Comparison of ENCODE assay signal across 7 cellular contexts in genomic region chr7:102794567-102794966, GRCh38. TPM values are rescaled to one million over a fixed set of nuclear protein-coding genes. Genes with fewer than 3 reads are reported as not detected.
A peak's percentile ranks its signal among the peaks of the same experiment; 100 is the strongest.
DNase-seq lines count a peak whose midpoint lies in the region; ATAC-seq, FAIRE-seq and TF ChIP-seq lines count a peak whose summit lies in the region.
"Not testable (repeated sequence)": the region's sequence is repeated elsewhere in the genome, so short reads cannot be mapped to it uniquely, and the experiment has no call there.

No MANE protein-coding gene starts in this region.

- not testable (repeated sequence) for TF ChIP-seq CTCF in IMR-90 (conservative IDR thresholded peaks at IDR 0.05; ENCODE audit: low read depth, low read length); MCF 10A (IDR thresholded peaks at IDR 0.05; ENCODE audit: unreplicated experiment); epithelial cell of esophagus (IDR thresholded peaks at IDR 0.05; ENCODE audit: insufficient read depth, low read depth, low read length, missing control alignments); foreskin keratinocyte (conservative IDR thresholded peaks at IDR 0.05); nephron (IDR thresholded peaks at IDR 0.05; ENCODE audit: unreplicated experiment in 3 of 3)

- H4K91ac ChIP-seq in IMR-90 (ENCODE audit: insufficient read depth, low read depth, low read length) = not testable (repeated sequence)

- not testable (repeated sequence) for H3K4me1 Mint-ChIP-seq in MCF 10A (ENCODE audit: insufficient read depth, unreplicated experiment)
- H3K4me1 Mint-ChIP-seq in nephron = peaks cover 11% of the 10 kb centered on the region

- not testable (repeated sequence) for TF ChIP-seq POLR2A in IMR-90 (IDR thresholded peaks at IDR 0.05; ENCODE audit: low read depth, low read length)

- H3K56ac ChIP-seq in IMR-90 (ENCODE audit: extremely low read depth, insufficient read depth, low read length) = not testable (repeated sequence)

- H4K20me1 ChIP-seq in IMR-90 (ENCODE audit: insufficient read depth, low read length) = not testable (repeated sequence)

- H3K27ac ChIP-seq in IMR-90 (ENCODE audit: insufficient read depth, low read length); foreskin keratinocyte: not testable (repeated sequence)

- H4K5ac ChIP-seq in IMR-90 (ENCODE audit: low read depth, low read length) = not testable (repeated sequence)

- not testable (repeated sequence) for H3K4me3 Mint-ChIP-seq in MCF 10A (ENCODE audit: unreplicated experiment); nephron

- not testable (repeated sequence) for H2BK15ac ChIP-seq in IMR-90 (ENCODE audit: low read depth, low read length)

- intact Hi-C loops in IMR-90 (cut with micrococcal nuclease); MCF 10A (cut with micrococcal nuclease): not testable (repeated sequence)

- not testable (repeated sequence) for H3K14ac ChIP-seq in IMR-90 (replicated peaks; ENCODE audit: low read depth, low read length)

- not testable (repeated sequence) for H3K4me1 ChIP-seq in IMR-90 (ENCODE audit: control insufficient read depth, insufficient read depth, low read length); foreskin keratinocyte

- H3K27me3 ChIP-seq in IMR-90 (ENCODE audit: control insufficient read depth, insufficient read depth, low read length); foreskin keratinocyte: not testable (repeated sequence)

- H3K23ac ChIP-seq in IMR-90 (ENCODE audit: low read depth, low read length) = not testable (repeated sequence)

- not testable (repeated sequence) for H3K36me3 Mint-ChIP-seq in MCF 10A (ENCODE audit: insufficient read depth, unreplicated experiment)
- H3K36me3 Mint-ChIP-seq in nephron (ENCODE audit: low read depth) = peaks cover 38% of the 10 kb centered on the region

- not testable (repeated sequence) for H3K36me3 ChIP-seq in IMR-90 (ENCODE audit: control insufficient read depth, insufficient read depth, low read length)

- not testable (repeated sequence) for H3K27me3 Mint-ChIP-seq in MCF 10A (ENCODE audit: insufficient read depth, unreplicated experiment); nephron (ENCODE audit: low read depth)

- not testable (repeated sequence) for DNase-seq in GM19239 (ENCODE audit: insufficient read length, low spot score); foreskin keratinocyte
- DNase-seq in IMR-90 (peak; percentile 60), MCF 10A (ENCODE audit: unreplicated experiment) (peak; percentile 15), epithelial cell of esophagus (ENCODE audit: low read depth) (peak; percentile 39)

- not testable (repeated sequence) for H3K9ac ChIP-seq in IMR-90 (ENCODE audit: low read depth, low read length)

- in situ Hi-C loops in IMR-90 (cut with MboI; ENCODE audit: low sequenced_read_pairs) = not testable (repeated sequence)

- ATAC-seq in IMR-90 (ENCODE audit: low read depth) = peak; percentile 42
- peak; percentile 55 for ATAC-seq in SK-N-SH treated with all-trans-retinoic acid at 6 μM for 48 hours
- ATAC-seq in foreskin keratinocyte = peak; percentile 49

- H3K9me1 ChIP-seq in IMR-90 (ENCODE audit: insufficient read depth, low read length) = not testable (repeated sequence)

- H2AK9ac ChIP-seq in IMR-90 (replicated peaks; ENCODE audit: low read depth, low read length, poor library complexity) = not testable (repeated sequence)

- H2AFZ ChIP-seq in IMR-90 (replicated peaks; ENCODE audit: low read length, poor library complexity) = not testable (repeated sequence)

- not testable (repeated sequence) for H2AK5ac ChIP-seq in IMR-90 (ENCODE audit: low read depth, low read length)

- POLR2A ChIA-PET in IMR-90 (lab: Charles Lee; ENCODE audit: unreplicated experiment); MCF 10A (lab: Yijun Ruan, JAX): not testable (repeated sequence)

- no CpG with 5 or more reads among the region's 1 CpG for WGBS in IMR-90 (ENCODE audit: extremely low coverage in 2 of 2, insufficient read length in 1 of 2), 2 experiments

- TF ChIP-seq RAD21 in IMR-90 (IDR thresholded peaks at IDR 0.05; ENCODE audit: low read length) = not testable (repeated sequence)

- not testable (repeated sequence) for H4K8ac ChIP-seq in IMR-90 (ENCODE audit: low read depth in 2 of 2, low read length in 2 of 2)

- not testable (repeated sequence) for H3K9me3 ChIP-seq in IMR-90 (ENCODE audit: control insufficient read depth, insufficient read depth, low read length)

- H2BK20ac ChIP-seq in IMR-90 (ENCODE audit: low read depth, low read length) = not testable (repeated sequence)

- not testable (repeated sequence) for H3K4ac ChIP-seq in IMR-90 (ENCODE audit: low read depth, low read length)

- not testable (repeated sequence) for H3K79me1 ChIP-seq in IMR-90 (ENCODE audit: low read depth in 1 of 2, low read length in 2 of 2)

- not testable (repeated sequence) for H2BK120ac ChIP-seq in IMR-90 (ENCODE audit: low read depth, low read length)

- H3K4me2 ChIP-seq in IMR-90 (ENCODE audit: low read depth, low read length) = not testable (repeated sequence)

- CTCF ChIA-PET in IMR-90 (lab: Yijun Ruan, JAX); MCF 10A (lab: Yijun Ruan, JAX): not testable (repeated sequence)

- not testable (repeated sequence) for H3K9me3 Mint-ChIP-seq in MCF 10A (ENCODE audit: unreplicated experiment)
- peaks cover 12% of the 10 kb centered on the region for H3K9me3 Mint-ChIP-seq in nephron

- FAIRE-seq in GM19239 (lab: Jason Lieb, UNC) = peak; percentile 18

- not testable (repeated sequence) for H3K4me3 ChIP-seq in IMR-90 (ENCODE audit: insufficient read depth, low read depth, low read length); epithelial cell of esophagus (ENCODE audit: low read length)

- not testable (repeated sequence) for H3K27ac Mint-ChIP-seq in MCF 10A (ENCODE audit: low read depth, unreplicated experiment)
- H3K27ac Mint-ChIP-seq in nephron = peak overlapping the region in 2 of 3 experiments; percentile 56 to 69

- H3K18ac ChIP-seq in IMR-90 (ENCODE audit: low read depth, low read length) = not testable (repeated sequence)

- H2BK5ac ChIP-seq in IMR-90 (ENCODE audit: low read depth, low read length, poor library complexity, severe bottlenecking) = not testable (repeated sequence)

- dilution Hi-C loops in IMR-90 (cut with HindIII; ENCODE audit: low sequenced_read_pairs, unreplicated experiment) = not testable (repeated sequence)

- BruUV-seq in IMR-90 (replicated peaks; lab: Mats Ljungman, UMichigan); MCF 10A (replicated peaks; lab: Mats Ljungman, UMichigan): not testable (repeated sequence)

RNA-seq across cellular contexts. Expression of gene FAM185A, which starts 45.8 kb away (rescaled TPM):
- total RNA-seq in IMR-90 (2012; rRNA removed) = 4.3 and 6.4 TPM in 2 replicates
- polyA plus RNA-seq in IMR-90 (2012; rRNA removed) = 3.0 and 3.6 TPM in 2 replicates
- polyA plus RNA-seq in IMR-90 (2012; cell fraction: cytosol; rRNA removed) = 3.1 and 3.3 TPM in 2 replicates
- polyA plus RNA-seq in IMR-90 (2012; cell fraction: nucleus; rRNA removed; ENCODE audit: low replicate concordance) = 6.9 and 9.0 TPM in 2 replicates
- total RNA-seq in MCF 10A (2022) = 8.9 and 12.0 TPM in 2 replicates
- 4.4 and 5.2 TPM in 2 replicates for total RNA-seq in foreskin keratinocyte
- 2.5 and 2.7 TPM in 2 replicates for polyA plus RNA-seq in foreskin keratinocyte
